25 cellular contexts compared by ENCODE assay signal in the genomic region with DNA sequence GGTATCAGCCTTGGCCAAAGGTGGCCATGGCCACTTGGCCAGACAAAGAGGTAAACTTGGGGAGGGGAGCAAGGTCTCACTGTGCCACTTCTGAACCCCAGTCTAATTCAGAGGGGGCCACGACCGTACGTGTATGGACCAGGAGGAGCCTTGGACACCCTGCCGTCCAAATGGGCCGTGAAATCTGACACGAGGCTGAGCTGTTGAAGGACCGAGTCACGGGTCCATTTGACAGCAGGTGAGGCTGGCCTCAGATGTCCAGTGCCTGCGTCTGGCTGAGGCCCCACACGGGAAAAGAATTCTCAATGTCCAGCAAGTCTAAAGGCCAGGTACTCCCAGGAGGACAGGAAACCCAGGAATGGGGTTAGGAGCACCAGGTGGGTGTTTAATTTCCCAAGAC. TPM values are rescaled to one million over a fixed set of nuclear protein-coding genes. Genes with fewer than 3 reads are reported as not detected.
A peak's percentile ranks its signal among the peaks of the same experiment; 100 is the strongest.
DNase-seq lines count a peak whose midpoint lies in the region; ATAC-seq, FAIRE-seq and TF ChIP-seq lines count a peak whose summit lies in the region.
"Had no signal": no experiment of that assay in that cellular context is flagged by ENCODE, and none has a peak within 500 bp of the region (broad histone marks: within the 10 kb centered on the region; RNA-seq: fewer than 3 reads in every experiment).

No MANE protein-coding gene starts in this region.

- no TSS peak for BruUV-seq in K562 (replicated peaks; lab: Mats Ljungman, UMichigan)

- no peak overlapping the region for H3K27ac ChIP-seq in K562 (ENCODE audit: extremely low read depth, low read depth, low read length)
- H3K27ac ChIP-seq in temporal lobe (ENCODE audit: low read depth, low read length) = peak overlapping the region; percentile 25
- H3K27ac ChIP-seq: lower lobe of right lung, neural progenitor cell, prostate gland had no signal

- intact Hi-C loops in K562 (cut with micrococcal nuclease) (loop anchor here (5.0 kb wide), 1 partner anchor 62 kb away; a partner anchor contains a TSS), CD14-positive monocyte (cut with micrococcal nuclease) (no loop called here)

- WGBS in K562 (ENCODE audit: insufficient coverage, low coverage, missing lambda C conversion rate) = 91% methylated on average over 8 of the region's 10 CpGs

- TF ChIP-seq POLR2A in K562 (conservative IDR thresholded peaks at IDR 0.05) (no peak), erythroblast (IDR thresholded peaks at IDR 0.05; ENCODE audit: low read length) (no peak)

- H3K4me1 ChIP-seq in K562 (replicated peaks in 1 of 2; ENCODE audit: control insufficient read depth in 2 of 2, insufficient read depth in 2 of 2, low read length in 2 of 2) = peaks cover 41 to 42% of the 10 kb centered on the region in 2 experiments
- H3K4me1 ChIP-seq: neural progenitor cell, prostate gland had no signal

- FAIRE-seq in K562 (lab: Jason Lieb, UNC) = no peak
- FAIRE-seq: frontal cortex had no signal

- DNase-seq in NCI-H2029 (lab: John Stamatoyannopoulos, UW) (peak; percentile 50), NCI-H2029 treated with DMSO at 0.1 percent for 48 hours (lab: John Stamatoyannopoulos, UW) (no peak), K562 (ENCODE audit: extremely low read depth in 1 of 4, low spot score in 3 of 4) (no peak), nephron progenitor cell (no peak), erythroblast (lab: John Stamatoyannopoulos, UW) (no peak), CD14-positive monocyte (ENCODE audit: low spot score) (no peak)
- DNase-seq: activated B cell treated with CpG ODN at 0.5 μM for 24 hours; activated naive CD8-positive, alpha-beta T cell treated with anti-CD3 and anti-CD28 coated beads for 36 hours; CD8-positive, alpha-beta memory T cell; effector memory CD4-positive, alpha-beta T cell; esophagus squamous epithelium; hippocampal formation; lower lobe of right lung; SIG-M5; stimulated activated CD4-positive, alpha-beta T cell treated with anti-CD3 and anti-CD28 coated beads, Interleukin-2, amount 100 ng/mL, for 48 hours; SW 1271 had no signal

- in situ Hi-C loops in K562 (cut with MboI) = no loop called here

- TF ChIP-seq CTCF in K562 (IDR thresholded peaks at IDR 0.05 in 2 of 3, conservative IDR thresholded peaks at IDR 0.05 in 1 of 3; ENCODE audit: insufficient read depth in 2 of 3, low read depth in 1 of 3, low read length in 3 of 3) (no peak), nephron progenitor cell (IDR thresholded peaks at IDR 0.05) (no peak), CD14-positive monocyte (IDR thresholded peaks at IDR 0.05) (no peak)

- H3K27me3 Mint-ChIP-seq in nephron progenitor cell (ENCODE audit: low read depth, poor library complexity) (peaks cover 7% of the 10 kb centered on the region), CD14-positive monocyte (ENCODE audit: low read depth in 3 of 3) (peaks cover 1 to 4% (median 2%) of the 10 kb centered on the region in 3 donors)
- H3K27me3 Mint-ChIP-seq: activated naive CD8-positive, alpha-beta T cell treated with anti-CD3 and anti-CD28 coated beads for 36 hours had no signal

- H3K79me2 ChIP-seq in K562 (ENCODE audit: control insufficient read depth, insufficient read depth, low read length) = peaks cover 53% of the 10 kb centered on the region

- H3K9me1 ChIP-seq in K562 (ENCODE audit: control insufficient read depth, insufficient read depth, low read length) = no peaks in the 10 kb centered on the region

- TF ChIP-seq RAD21 in K562 (CRISPR knock-in tag; conservative IDR thresholded peaks at IDR 0.05 in 1 of 2, IDR thresholded peaks at IDR 0.05 in 1 of 2) = no peak

- H3K9me3 ChIP-seq in K562 (replicated peaks; ENCODE audit: control insufficient read depth, insufficient read depth, low read depth, low read length) = no peaks in the 10 kb centered on the region
- H3K9me3 ChIP-seq: esophagus squamous epithelium, lower lobe of right lung, prostate gland, tibial artery had no signal

- H3K4me3 ChIP-seq in K562 = no peak overlapping the region
- H3K4me3 ChIP-seq: esophagus squamous epithelium, lower lobe of right lung, neural progenitor cell, prostate gland, tibial artery had no signal

- no peaks in the 10 kb centered on the region for H4K20me1 ChIP-seq in K562 (replicated peaks; ENCODE audit: control insufficient read depth, insufficient read depth, low read length)

- H3K27ac Mint-ChIP-seq in nephron progenitor cell (peak overlapping the region; percentile 94), CD14-positive monocyte (no peak overlapping the region)
- H3K27ac Mint-ChIP-seq: activated B cell treated with CpG ODN at 0.5 μM for 24 hours; activated naive CD8-positive, alpha-beta T cell treated with anti-CD3 and anti-CD28 coated beads for 36 hours; activated T-helper 17 cell treated with anti-CD3 and anti-CD28 coated beads, Interleukin-2, amount 50 U/mL, for 72 hours; CD8-positive, alpha-beta memory T cell; IgD-negative memory B cell; neural progenitor cell; stimulated activated memory B cell treated with anti-CD40 and anti-IgM and Interleukin-4, amounts not matched to agents 10 μg/mL and 1 μg/mL and 100 μg/mL, for 72 hours had no signal

- no peak for TF ChIP-seq EP300 in K562 (IDR thresholded peaks at IDR 0.05; ENCODE audit: low read length)

- peaks cover 18% of the 10 kb centered on the region for H3K9me3 Mint-ChIP-seq in nephron progenitor cell
- H3K9me3 Mint-ChIP-seq in CD14-positive monocyte = peaks cover 0 to 1% (median 0%) of the 10 kb centered on the region in 7 donors
- H3K9me3 Mint-ChIP-seq: activated B cell treated with CpG ODN at 0.5 μM for 24 hours; activated naive CD8-positive, alpha-beta T cell treated with anti-CD3 and anti-CD28 coated beads for 36 hours; activated T-helper 17 cell treated with anti-CD3 and anti-CD28 coated beads, Interleukin-2, amount 50 U/mL, for 72 hours; CD8-positive, alpha-beta memory T cell had no signal

- H3K4me3 Mint-ChIP-seq in nephron progenitor cell = no peak overlapping the region
- no peak overlapping the region for H3K4me3 Mint-ChIP-seq in CD14-positive monocyte
- H3K4me3 Mint-ChIP-seq: activated B cell treated with CpG ODN at 0.5 μM for 24 hours; activated naive CD8-positive, alpha-beta T cell treated with anti-CD3 and anti-CD28 coated beads for 36 hours; activated T-helper 17 cell treated with anti-CD3 and anti-CD28 coated beads, Interleukin-2, amount 50 U/mL, for 72 hours; CD8-positive, alpha-beta memory T cell; IgD-negative memory B cell; neural progenitor cell; stimulated activated memory B cell treated with anti-CD40 and anti-IgM and Interleukin-4, amounts not matched to agents 10 μg/mL and 1 μg/mL and 100 μg/mL, for 72 hours had no signal

- POLR2A ChIA-PET in K562 (lab: Yijun Ruan, JAX) = interaction anchor here (0.8 kb wide), 1 partner anchor 19 kb away, joined by 3 read pairs; no protein-coding TSS in a partner anchor

- ATAC-seq in K562 (no peak), GM18873 (IDR thresholded peaks at IDR 0.05; ENCODE audit: low FRiP score, unreplicated experiment) (no peak)
- ATAC-seq: activated T-helper 17 cell treated with anti-CD3 and anti-CD28 coated beads, Interleukin-2, amount 50 U/mL, for 72 hours; stimulated activated memory B cell treated with anti-CD40 and anti-IgM and Interleukin-4, amounts not matched to agents 10 μg/mL and 1 μg/mL and 100 μg/mL, for 72 hours had no signal

- H3K36me3 Mint-ChIP-seq in nephron progenitor cell (ENCODE audit: low read depth) = peaks cover 76% of the 10 kb centered on the region
- H3K36me3 Mint-ChIP-seq in CD14-positive monocyte = no peaks in the 10 kb centered on the region
- H3K36me3 Mint-ChIP-seq: activated naive CD8-positive, alpha-beta T cell treated with anti-CD3 and anti-CD28 coated beads for 36 hours; IgD-negative memory B cell had no signal

- no peak overlapping the region for H2AFZ ChIP-seq in K562 (ENCODE audit: low read depth, low read length)
- H2AFZ ChIP-seq: neural progenitor cell had no signal

- peaks cover 10% of the 10 kb centered on the region for H3K4me1 Mint-ChIP-seq in nephron progenitor cell
- peaks cover 11% of the 10 kb centered on the region for H3K4me1 Mint-ChIP-seq in CD14-positive monocyte
- H3K4me1 Mint-ChIP-seq: activated T-helper 17 cell treated with anti-CD3 and anti-CD28 coated beads, Interleukin-2, amount 50 U/mL, for 72 hours; neural progenitor cell had no signal

- H3K4me2 ChIP-seq in K562 (ENCODE audit: insufficient read depth, low read length) = no peak overlapping the region
- H3K4me2 ChIP-seq: neural progenitor cell had no signal

- peak overlapping the region in 1 of 2 experiments; percentile 59; a peak in 2 of 4 replicates for H3K9ac ChIP-seq in K562 (ENCODE audit: insufficient read depth in 1 of 2, low read depth in 2 of 2, low read length in 2 of 2)
- H3K9ac ChIP-seq: neural progenitor cell had no signal

- CTCF ChIA-PET in K562 (lab: Yijun Ruan, JAX; ENCODE audit: low intra/inter-chr PET ratio) = no interaction called here

- H3K36me3 ChIP-seq in K562 (ENCODE audit: control insufficient read depth, insufficient read depth, low read length) = peaks cover 78% of the 10 kb centered on the region
- H3K36me3 ChIP-seq: esophagus squamous epithelium, neural progenitor cell, prostate gland had no signal

- no peaks in the 10 kb centered on the region for H3K27me3 ChIP-seq in K562 (ENCODE audit: control insufficient read depth in 2 of 2, insufficient read depth in 2 of 2, low read length in 2 of 2)
- H3K27me3 ChIP-seq: esophagus squamous epithelium, neural progenitor cell, tibial artery had no signal

RNA-seq across cellular contexts. Expression of a gene that starts 17.7 kb away (rescaled TPM):
- total RNA-seq in K562 (2011; cell fraction: chromatin; rRNA removed; ENCODE audit: low replicate concordance) = 57.6 and 73.6 TPM in 2 replicates
- 41.8 and 51.0 TPM in 2 replicates for total RNA-seq in K562 (2011; cell fraction: nucleolus; rRNA removed)
- 60.6 and 76.3 TPM in 2 replicates for total RNA-seq in K562 (2011; cell fraction: nucleoplasm; rRNA removed)
- 22.6 and 30.0 TPM in 2 replicates for total RNA-seq in K562 (2014; rRNA removed)
- 68.2 and 86.7 TPM in 2 replicates for total RNA-seq in K562 (2014; rRNA removed; fragmentation: Illumina TruSeq; extraction: Trizol)
- total RNA-seq in K562 (2015; rRNA removed; fragmentation: Illumina TruSeq; extraction: Trizol) = 54.7 and 55.5 TPM in 2 replicates
- total RNA-seq in K562 (2021) = 119 and 121 TPM in 2 replicates
- polyA plus RNA-seq in K562 (2011; rRNA removed) = 183 and 192 TPM in 2 replicates
- polyA plus RNA-seq in K562 (2011; cell fraction: cytosol; rRNA removed) = 228 and 464 TPM in 2 replicates
- polyA plus RNA-seq in K562 (2011; cell fraction: nucleus; rRNA removed) = 27.2 and 28.4 TPM in 2 replicates
- polyA plus RNA-seq in K562 (2012) = 129 and 225 TPM in 2 replicates
- polyA plus RNA-seq in K562 (2014; fragmentation: Illumina TruSeq; extraction: Trizol) = 140 and 144 TPM in 2 replicates
- 10 to 100 TPM; 53.4 to 71.1 TPM for polyA plus RNA-seq in K562 (2014; fragmentation: Nextera tagmentation; extraction: Ambion mirVana)
- 109 and 128 TPM in 2 replicates for polyA plus RNA-seq in K562 (2014; rRNA removed)
- polyA minus RNA-seq in K562 (2011; rRNA and poly(A)+ RNA removed) = 176 TPM in 2 replicates
- polyA minus RNA-seq in K562 (2011; cell fraction: cytosol; rRNA and poly(A)+ RNA removed) = 200 and 213 TPM in 2 replicates
- 23.2 and 39.3 TPM in 2 replicates for polyA minus RNA-seq in K562 (2011; cell fraction: nucleus; rRNA and poly(A)+ RNA removed)
- 7.6 TPM for total RNA-seq in temporal lobe
- polyA plus RNA-seq in CD14-positive monocyte = 1 to 10 TPM in 1 of 2 donors, not detected in 1; 5.4 TPM
- total RNA-seq: activated B cell treated with CpG ODN at 0.5 μM for 24 hours had no signal
- polyA plus RNA-seq: IgD-negative memory B cell had no signal

RNA-seq across cellular contexts. Expression of a gene that starts 39.9 kb away (rescaled TPM):
- 239 and 473 TPM in 2 replicates for total RNA-seq in K562 (2011; cell fraction: chromatin; rRNA removed; ENCODE audit: low replicate concordance)
- total RNA-seq in K562 (2011; cell fraction: nucleolus; rRNA removed) = 160 and 181 TPM in 2 replicates
- total RNA-seq in K562 (2011; cell fraction: nucleoplasm; rRNA removed) = 271 and 310 TPM in 2 replicates
- total RNA-seq in K562 (2014; rRNA removed) (1,056 and 1,105 TPM in 2 replicates), K562 (2014; rRNA removed; fragmentation: Illumina TruSeq; extraction: Trizol) (1,310 and 1,339 TPM in 2 replicates), K562 (2015; rRNA removed; fragmentation: Illumina TruSeq; extraction: Trizol) (1,290 and 1,307 TPM in 2 replicates), K562 (2021) (782 and 792 TPM in 2 replicates), temporal lobe (172 TPM)
- polyA plus RNA-seq in K562 (2011; rRNA removed) (773 and 1,153 TPM in 2 replicates), K562 (2014; fragmentation: Illumina TruSeq; extraction: Trizol) (1,097 and 1,170 TPM in 2 replicates), K562 (2014; fragmentation: Nextera tagmentation; extraction: Ambion mirVana) (1,000 to 10,000 TPM in 1 of 2 experiments, 100 to 1,000 TPM in 1; 926 to 1,606 TPM), K562 (2014; rRNA removed) (798 and 941 TPM in 2 replicates), CD14-positive monocyte (100 to 1,000 TPM; 229 to 236 TPM)
- polyA plus RNA-seq in K562 (2011; cell fraction: cytosol; rRNA removed) = 486 and 691 TPM in 2 replicates
- 304 and 417 TPM in 2 replicates for polyA plus RNA-seq in K562 (2011; cell fraction: nucleus; rRNA removed)
- 564 and 1,172 TPM in 2 replicates for polyA plus RNA-seq in K562 (2012)
- 2,049 and 2,472 TPM in 2 replicates for polyA minus RNA-seq in K562 (2011; rRNA and poly(A)+ RNA removed)
- polyA minus RNA-seq in K562 (2011; cell fraction: cytosol; rRNA and poly(A)+ RNA removed) = 548 and 692 TPM in 2 replicates
- 155 and 246 TPM in 2 replicates for polyA minus RNA-seq in K562 (2011; cell fraction: nucleus; rRNA and poly(A)+ RNA removed)

RNA-seq across cellular contexts. Expression of a gene that starts 40.3 kb away (rescaled TPM):
- 63.3 and 105 TPM in 2 replicates for total RNA-seq in K562 (2011; cell fraction: chromatin; rRNA removed; ENCODE audit: low replicate concordance)
- total RNA-seq in K562 (2011; cell fraction: nucleolus; rRNA removed) = 33.5 and 38.3 TPM in 2 replicates
- total RNA-seq in K562 (2011; cell fraction: nucleoplasm; rRNA removed) = 54.5 and 67.1 TPM in 2 replicates
- total RNA-seq in K562 (2014; rRNA removed) = 26.2 and 30.2 TPM in 2 replicates
- 44.4 and 46.2 TPM in 2 replicates for total RNA-seq in K562 (2014; rRNA removed; fragmentation: Illumina TruSeq; extraction: Trizol)
- total RNA-seq in K562 (2015; rRNA removed; fragmentation: Illumina TruSeq; extraction: Trizol) = 29.5 and 32.4 TPM in 2 replicates
- 29.1 and 32.2 TPM in 2 replicates for total RNA-seq in K562 (2021)
- polyA plus RNA-seq in K562 (2011; rRNA removed) = 32.1 and 46.8 TPM in 2 replicates
- polyA plus RNA-seq in K562 (2011; cell fraction: cytosol; rRNA removed) = 11.9 and 39.5 TPM in 2 replicates
- polyA plus RNA-seq in K562 (2011; cell fraction: nucleus; rRNA removed) = 38.0 and 40.7 TPM in 2 replicates
- 22.4 and 28.9 TPM in 2 replicates for polyA plus RNA-seq in K562 (2012)
- polyA plus RNA-seq in K562 (2014; fragmentation: Illumina TruSeq; extraction: Trizol) = 36.9 and 41.1 TPM in 2 replicates
- polyA plus RNA-seq in K562 (2014; fragmentation: Nextera tagmentation; extraction: Ambion mirVana) = 10 to 100 TPM; 36.6 to 40.7 TPM
- polyA plus RNA-seq in K562 (2014; rRNA removed) = 28.3 and 38.4 TPM in 2 replicates
- polyA minus RNA-seq in K562 (2011; rRNA and poly(A)+ RNA removed) = 48.5 and 54.2 TPM in 2 replicates
- 10.5 and 16.6 TPM in 2 replicates for polyA minus RNA-seq in K562 (2011; cell fraction: cytosol; rRNA and poly(A)+ RNA removed)
- 20.2 and 38.1 TPM in 2 replicates for polyA minus RNA-seq in K562 (2011; cell fraction: nucleus; rRNA and poly(A)+ RNA removed)
- 17.0 TPM for total RNA-seq in temporal lobe
- 10 to 100 TPM in 1 of 2 donors, 1 to 10 TPM in 1; 7.7 to 11.1 TPM for polyA plus RNA-seq in CD14-positive monocyte
